ENCODE assay signal across 9 cellular contexts in genomic region chr1:46622341-46622740, GRCh38. TPM values are rescaled to one million over a fixed set of nuclear protein-coding genes. Genes with fewer than 3 reads are reported as not detected.
DNase-seq lines count a peak whose midpoint lies in the region; ATAC-seq, FAIRE-seq and TF ChIP-seq lines count a peak whose summit lies in the region.
"Had no signal": no experiment of that assay in that cellular context is flagged by ENCODE, and none has a peak within 500 bp of the region (broad histone marks: within the 10 kb centered on the region; RNA-seq: fewer than 3 reads in every experiment).

No MANE protein-coding gene starts in this region.

- POLR2A ChIA-PET in A549 (lab: Yijun Ruan, JAX): no interaction called here

- no peak for TF ChIP-seq EP300 in A549 (IDR thresholded peaks at IDR 0.05)

- H3K4me3 ChIP-seq in A549 (no peak overlapping the region), RWPE2 (ENCODE audit: severe bottlenecking) (no peak overlapping the region)

- DNase-seq in A549 (ENCODE audit: low read depth in 1 of 2, low spot score in 1 of 2): peak; percentile 43 to 44
- peak; percentile 35 for DNase-seq in GM20000 (ENCODE audit: low spot score)
- DNase-seq in RWPE2 (ENCODE audit: low spot score): no peak
- DNase-seq in foreskin melanocyte: peak; percentile 62
- no peak for DNase-seq in 8988T
- DNase-seq in NCI-H226: no peak

- no peak for TF ChIP-seq POLR2A in A549 (IDR thresholded peaks at IDR 0.05; ENCODE audit: low read length)

- no peaks in the 10 kb centered on the region for H3K27me3 ChIP-seq in RWPE2 (ENCODE audit: insufficient read depth, poor library complexity, severe bottlenecking)

- CTCF ChIA-PET in A549 (lab: Yijun Ruan, JAX): interaction anchor here (1.0 to 4.6 kb wide), 5 partner anchors 14 to 104 kb away, joined by 3 to 35 read pairs (median 5); no protein-coding TSS in a partner anchor

- H3K27ac ChIP-seq in A549 (no peak overlapping the region), RWPE2 (ENCODE audit: poor library complexity, severe bottlenecking) (no peak overlapping the region)

- no peak overlapping the region for H3K4me2 ChIP-seq in A549

- peak; percentile 74 to 88; a peak in 5 of 6 replicates for ATAC-seq in A549
- no peak for ATAC-seq in RWPE2 (ENCODE audit: low read depth)
- ATAC-seq in GM18502 (IDR thresholded peaks at IDR 0.05; ENCODE audit: poor library complexity, unreplicated experiment): no peak
- no peak for ATAC-seq in GM21825 (IDR thresholded peaks at IDR 0.05; ENCODE audit: unreplicated experiment)

- WGBS in A549 (ENCODE audit: missing lambda C conversion rate): 51% methylated on average over 3 of the region's 3 CpGs

- no peaks in the 10 kb centered on the region for H3K4me1 ChIP-seq in A549
- H3K4me1 ChIP-seq in RWPE2 (ENCODE audit: insufficient read depth, poor library complexity, severe bottlenecking): peaks cover 6% of the 10 kb centered on the region

- FAIRE-seq in A549 (lab: Jason Lieb, UNC): no peak
- FAIRE-seq: TTC549 had no signal

- H3K36me3 ChIP-seq in RWPE2 (ENCODE audit: low read depth): no peaks in the 10 kb centered on the region

- TF ChIP-seq RAD21 in A549 (conservative IDR thresholded peaks at IDR 0.05 in 1 of 2, IDR thresholded peaks at IDR 0.05 in 1 of 2): peak; percentile 51 to 64

- TF ChIP-seq CTCF in A549 (IDR thresholded peaks at IDR 0.05) (peak; percentile 47), GM20000 (IDR thresholded peaks at IDR 0.05; ENCODE audit: extremely low read depth, missing control alignments) (peak; percentile 23), RWPE2 (IDR thresholded peaks at IDR 0.05; ENCODE audit: poor library complexity, severe bottlenecking) (peak; percentile 27)

- H3K9me3 ChIP-seq in A549 (no peaks in the 10 kb centered on the region), RWPE2 (ENCODE audit: severe bottlenecking) (no peaks in the 10 kb centered on the region)

TF ChIP-seq in A549, 52 proteins besides CTCF, POLR2A, EP300 and RAD21:
- no peak for TF ChIP-seq SREBF2 (IDR thresholded peaks at IDR 0.05)
- TF ChIP-seq ZC3H11A (IDR thresholded peaks at IDR 0.05): no peak
- peak; percentile 36; the same call in 1 of the 3 replicates for TF ChIP-seq SMC3 (IDR thresholded peaks at IDR 0.05)
- no peak for TF ChIP-seq TP53 (CRISPR knock-in tag; IDR thresholded peaks at IDR 0.05)
- TF ChIP-seq RNF2 (IDR thresholded peaks at IDR 0.05; ENCODE audit: borderline replicate concordance, low read depth): no peak

RNA-seq across cellular contexts. Expression of gene MOB3C, which starts 5.7 kb away (rescaled TPM):
- 2.6 and 3.8 TPM in 2 replicates for polyA plus RNA-seq in A549 (2011; rRNA removed)
- polyA plus RNA-seq in A549 (2012; cell fraction: cytosol; rRNA removed): 2.2 and 3.6 TPM in 2 replicates
- 5.1 and 6.5 TPM in 2 replicates for polyA plus RNA-seq in A549 (2012; cell fraction: nucleus; rRNA removed)
- 2.4 to 2.9 TPM (median 2.7 TPM) in 3 replicates for polyA plus RNA-seq in A549 (2017; fragmentation: RNase III; extraction: RNeasy Plus Mini Kit Qiagen cat#74134 plus additional on column Dnase treatment)
- polyA minus RNA-seq in A549 (2011; rRNA and poly(A)+ RNA removed): 3.4 and 3.6 TPM in 2 replicates

RNA-seq across cellular contexts. Expression of gene MKNK1, which starts 18.3 kb away (rescaled TPM):
- polyA plus RNA-seq in A549 (2011; rRNA removed) (24.2 and 28.4 TPM in 2 replicates), A549 (2017; fragmentation: RNase III; extraction: RNeasy Plus Mini Kit Qiagen cat#74134 plus additional on column Dnase treatment) (19.6 to 21.4 TPM (median 20.8 TPM) in 3 replicates)
- 18.3 and 19.1 TPM in 2 replicates for polyA plus RNA-seq in A549 (2012; cell fraction: cytosol; rRNA removed)
- 47.8 and 49.6 TPM in 2 replicates for polyA plus RNA-seq in A549 (2012; cell fraction: nucleus; rRNA removed)
- 17.3 and 18.3 TPM in 2 replicates for polyA minus RNA-seq in A549 (2011; rRNA and poly(A)+ RNA removed)

RNA-seq across cellular contexts. Expression of gene ATPAF1, which starts 45.8 kb away (rescaled TPM):
- 63.7 and 74.1 TPM in 2 replicates for polyA plus RNA-seq in A549 (2011; rRNA removed)
- polyA plus RNA-seq in A549 (2012; cell fraction: cytosol; rRNA removed): 27.3 and 30.6 TPM in 2 replicates
- 11.9 and 13.1 TPM in 2 replicates for polyA plus RNA-seq in A549 (2012; cell fraction: nucleus; rRNA removed)
- 28.9 to 33.9 TPM (median 31.7 TPM) in 3 replicates for polyA plus RNA-seq in A549 (2017; fragmentation: RNase III; extraction: RNeasy Plus Mini Kit Qiagen cat#74134 plus additional on column Dnase treatment)
- polyA minus RNA-seq in A549 (2011; rRNA and poly(A)+ RNA removed): 19.8 and 29.7 TPM in 2 replicates

RNA-seq across cellular contexts. Expression of gene TEX38, which starts 49.3 kb away (rescaled TPM):
- polyA plus RNA-seq in A549 (2011; rRNA removed) (0.12 TPM in 1 of 2 replicates, not detected in the other), A549 (2017; fragmentation: RNase III; extraction: RNeasy Plus Mini Kit Qiagen cat#74134 plus additional on column Dnase treatment) (not detected in 3 replicates)
- 0.05 TPM in 1 of 2 replicates, not detected in the other for polyA plus RNA-seq in A549 (2012; cell fraction: cytosol; rRNA removed)
- 0.14 and 0.34 TPM in 2 replicates for polyA plus RNA-seq in A549 (2012; cell fraction: nucleus; rRNA removed)
- polyA minus RNA-seq in A549 (2011; rRNA and poly(A)+ RNA removed): not detected in 2 replicates

Comparison
In these comparisons a context has a peak if more than half of its experiments do, and no peak if none do; other contexts are left out.
1. ATAC-seq: peak in A549 (2 of 2); none in RWPE2 (single experiment), GM18502 (single experiment) and GM21825 (single experiment).
2. DNase-seq: peak in A549 (2 of 2), GM20000 (single experiment) and foreskin melanocyte (single experiment); none in RWPE2 (single experiment), 8988T (single experiment) and NCI-H226 (single experiment).
3. Peak in every context shown above with its lines, with median percentiles within 50 percentile points of each other: CTCF ChIP-seq.